In genomic region chr3:129392106-129392887, GRCh38 we compare ENCODE assay signal across 3 cellular contexts. TPM values are rescaled to one million over a fixed set of nuclear protein-coding genes. Genes with fewer than 3 reads are reported as not detected.
"Had no signal": no experiment of that assay in that cellular context is flagged by ENCODE, and none has a peak within 500 bp of the region (broad histone marks: within the 10 kb centered on the region; RNA-seq: fewer than 3 reads in every experiment).

No MANE protein-coding gene starts in this region.

RNA-seq across cellular contexts. Expression of gene EFCAB12, which starts 36.1 kb away (rescaled TPM):
- total RNA-seq: left ventricle myocardium superior, skeletal muscle tissue had no signal
- polyA plus RNA-seq: fibroblast of lung had no signal
